In the genomic region with DNA sequence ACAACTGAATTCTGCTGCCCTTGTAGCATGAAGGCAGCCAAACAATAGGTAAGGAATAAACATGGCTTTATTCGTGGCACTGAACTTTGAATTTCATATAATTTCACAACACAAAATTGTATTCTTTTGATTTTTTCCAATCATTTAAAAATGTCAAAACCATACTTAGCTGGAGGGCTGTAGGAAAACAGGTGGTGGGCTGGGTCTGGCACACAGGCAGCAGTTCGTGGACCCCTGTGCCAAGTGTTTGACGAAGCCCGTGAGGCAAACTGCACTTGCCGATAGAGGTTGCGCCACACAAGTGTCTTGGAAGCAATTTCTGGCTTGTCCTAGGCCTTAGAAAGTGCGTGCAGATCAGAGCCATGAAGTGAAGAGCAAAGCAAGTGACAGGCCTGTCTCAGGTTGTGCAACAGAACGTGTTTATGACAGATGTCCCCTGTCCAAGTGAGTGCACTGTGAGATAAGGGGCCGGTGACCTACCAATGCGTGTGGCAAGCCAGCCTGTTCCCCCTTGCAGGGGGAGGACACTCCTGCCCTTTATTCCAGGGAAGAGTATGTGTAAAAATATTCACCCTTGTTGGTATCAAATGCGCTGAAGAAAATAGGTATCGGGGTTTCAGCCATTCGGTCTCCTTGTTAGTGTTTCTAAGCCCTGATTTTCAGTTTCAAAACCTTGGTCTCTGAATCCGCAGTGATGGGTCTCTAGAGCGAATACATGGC, we compare ENCODE assay signal across 1 cellular context.
A peak's percentile ranks its signal among the peaks of the same experiment; 100 is the strongest.
TF ChIP-seq lines count a peak whose summit lies in the region.

No MANE protein-coding gene starts in this region.

TF ChIP-seq in HepG2, 621 proteins besides CTCF, POLR2A, EP300 and RAD21 (continued from another document and continues in another):
- TF ChIP-seq NAIF1 (CRISPR knock-in tag; IDR thresholded peaks at IDR 0.05; ENCODE audit: borderline replicate concordance) (no peak), ZNF644 (CRISPR knock-in tag; IDR thresholded peaks at IDR 0.05; ENCODE audit: low read depth) (peak; percentile 41; the same call in 1 of the 2 replicates), RAD51 (IDR thresholded peaks at IDR 0.05; ENCODE audit: borderline replicate concordance) (no peak), ZNF790 (CRISPR knock-in tag; IDR thresholded peaks at IDR 0.05; ENCODE audit: borderline replicate concordance) (no peak), ZNF235 (CRISPR knock-in tag; IDR thresholded peaks at IDR 0.05; ENCODE audit: borderline replicate concordance) (peak; percentile 13; the same call in 1 of the 2 replicates), DR1 (CRISPR knock-in tag; IDR thresholded peaks at IDR 0.05) (no peak), HNF4A (CRISPR knock-in tag; IDR thresholded peaks at IDR 0.05) (peak; percentile 77), SP5 (CRISPR knock-in tag; IDR thresholded peaks at IDR 0.05; ENCODE audit: borderline replicate concordance, low read depth) (0 out of 2 replicates have a peak, but pooled peaks have one; percentile 30), ZBTB3 (CRISPR knock-in tag; IDR thresholded peaks at IDR 0.05; ENCODE audit: borderline replicate concordance, low read depth) (no peak), ZNF747 (CRISPR knock-in tag; IDR thresholded peaks at IDR 0.05; ENCODE audit: borderline replicate concordance) (peak; percentile 45; the same call in 1 of the 2 replicates), ZNF577 (CRISPR knock-in tag; IDR thresholded peaks at IDR 0.05; ENCODE audit: borderline replicate concordance, low read depth) (no peak), PHF8 (CRISPR knock-in tag; IDR thresholded peaks at IDR 0.05) (no peak), ZNF12 (CRISPR knock-in tag; IDR thresholded peaks at IDR 0.05) (peak; percentile 91), MED1 (CRISPR knock-in tag; IDR thresholded peaks at IDR 0.05) (peak; percentile 51; the same call in 1 of the 2 replicates), SALL1 (CRISPR knock-in tag; IDR thresholded peaks at IDR 0.05) (peak; percentile 80), ZC3H13 (CRISPR knock-in tag; IDR thresholded peaks at IDR 0.05) (0 out of 2 replicates have a peak, but pooled peaks have one; percentile 34), BRF2 (CRISPR knock-in tag; IDR thresholded peaks at IDR 0.05) (no peak; the same call in 1 of the 2 replicates), ZNF33B (CRISPR knock-in tag; IDR thresholded peaks at IDR 0.05) (0 out of 2 replicates have a peak, but pooled peaks have one; percentile 2), MAF1 (CRISPR knock-in tag; IDR thresholded peaks at IDR 0.05; ENCODE audit: borderline replicate concordance) (no peak), MXD4 (CRISPR knock-in tag; IDR thresholded peaks at IDR 0.05) (peak; percentile 91; the same call in 1 of the 2 replicates), GATAD1 (CRISPR knock-in tag; IDR thresholded peaks at IDR 0.05) (0 out of 2 replicates have a peak, but pooled peaks have one; percentile 35), TFAP4 (IDR thresholded peaks at IDR 0.05; ENCODE audit: borderline replicate concordance, low read depth) (peak; percentile 72; the same call in 1 of the 2 replicates), PITX1 (CRISPR knock-in tag; IDR thresholded peaks at IDR 0.05) (0 out of 2 replicates have a peak, but pooled peaks have one; percentile 3), RFXANK (CRISPR knock-in tag; IDR thresholded peaks at IDR 0.05) (no peak), ZNF124 (CRISPR knock-in tag; IDR thresholded peaks at IDR 0.05) (no peak), ZNF317 (CRISPR knock-in tag; IDR thresholded peaks at IDR 0.05) (peak; percentile 10; the same call in 1 of the 2 replicates), SPEN (CRISPR knock-in tag; IDR thresholded peaks at IDR 0.05; ENCODE audit: low read depth) (peak; percentile 34; the same call in 1 of the 2 replicates), ZNF646 (CRISPR knock-in tag; IDR thresholded peaks at IDR 0.05) (peak; percentile 49; the same call in 1 of the 2 replicates), ZFX (CRISPR knock-in tag; IDR thresholded peaks at IDR 0.05; ENCODE audit: low read depth) (peak; percentile 85), MAFK (conservative IDR thresholded peaks at IDR 0.05 in 1 of 2, IDR thresholded peaks at IDR 0.05 in 1 of 2; ENCODE audit: low read length in 2 of 2) (no peak), ZNF567 (CRISPR knock-in tag; IDR thresholded peaks at IDR 0.05; ENCODE audit: borderline replicate concordance) (no peak), FOXA1 (IDR thresholded peaks at IDR 0.05) (no peak), FOXA1 (CRISPR knock-in tag; IDR thresholded peaks at IDR 0.05) (0 out of 2 replicates have a peak, but pooled peaks have one; percentile 23)
- TF ChIP-seq, protein P1, sequence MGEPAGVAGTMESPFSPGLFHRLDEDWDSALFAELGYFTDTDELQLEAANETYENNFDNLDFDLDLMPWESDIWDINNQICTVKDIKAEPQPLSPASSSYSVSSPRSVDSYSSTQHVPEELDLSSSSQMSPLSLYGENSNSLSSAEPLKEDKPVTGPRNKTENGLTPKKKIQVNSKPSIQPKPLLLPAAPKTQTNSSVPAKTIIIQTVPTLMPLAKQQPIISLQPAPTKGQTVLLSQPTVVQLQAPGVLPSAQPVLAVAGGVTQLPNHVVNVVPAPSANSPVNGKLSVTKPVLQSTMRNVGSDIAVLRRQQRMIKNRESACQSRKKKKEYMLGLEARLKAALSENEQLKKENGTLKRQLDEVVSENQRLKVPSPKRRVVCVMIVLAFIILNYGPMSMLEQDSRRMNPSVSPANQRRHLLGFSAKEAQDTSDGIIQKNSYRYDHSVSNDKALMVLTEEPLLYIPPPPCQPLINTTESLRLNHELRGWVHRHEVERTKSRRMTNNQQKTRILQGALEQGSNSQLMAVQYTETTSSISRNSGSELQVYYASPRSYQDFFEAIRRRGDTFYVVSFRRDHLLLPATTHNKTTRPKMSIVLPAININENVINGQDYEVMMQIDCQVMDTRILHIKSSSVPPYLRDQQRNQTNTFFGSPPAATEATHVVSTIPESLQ (CRISPR knock-in tag; conservative IDR thresholded peaks at IDR 0.05) = no peak
- TF ChIP-seq, protein P2, sequence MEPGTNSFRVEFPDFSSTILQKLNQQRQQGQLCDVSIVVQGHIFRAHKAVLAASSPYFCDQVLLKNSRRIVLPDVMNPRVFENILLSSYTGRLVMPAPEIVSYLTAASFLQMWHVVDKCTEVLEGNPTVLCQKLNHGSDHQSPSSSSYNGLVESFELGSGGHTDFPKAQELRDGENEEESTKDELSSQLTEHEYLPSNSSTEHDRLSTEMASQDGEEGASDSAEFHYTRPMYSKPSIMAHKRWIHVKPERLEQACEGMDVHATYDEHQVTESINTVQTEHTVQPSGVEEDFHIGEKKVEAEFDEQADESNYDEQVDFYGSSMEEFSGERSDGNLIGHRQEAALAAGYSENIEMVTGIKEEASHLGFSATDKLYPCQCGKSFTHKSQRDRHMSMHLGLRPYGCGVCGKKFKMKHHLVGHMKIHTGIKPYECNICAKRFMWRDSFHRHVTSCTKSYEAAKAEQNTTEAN (CRISPR knock-in tag; conservative IDR thresholded peaks at IDR 0.05) = peak; percentile 92
- TF ChIP-seq, protein P3, sequence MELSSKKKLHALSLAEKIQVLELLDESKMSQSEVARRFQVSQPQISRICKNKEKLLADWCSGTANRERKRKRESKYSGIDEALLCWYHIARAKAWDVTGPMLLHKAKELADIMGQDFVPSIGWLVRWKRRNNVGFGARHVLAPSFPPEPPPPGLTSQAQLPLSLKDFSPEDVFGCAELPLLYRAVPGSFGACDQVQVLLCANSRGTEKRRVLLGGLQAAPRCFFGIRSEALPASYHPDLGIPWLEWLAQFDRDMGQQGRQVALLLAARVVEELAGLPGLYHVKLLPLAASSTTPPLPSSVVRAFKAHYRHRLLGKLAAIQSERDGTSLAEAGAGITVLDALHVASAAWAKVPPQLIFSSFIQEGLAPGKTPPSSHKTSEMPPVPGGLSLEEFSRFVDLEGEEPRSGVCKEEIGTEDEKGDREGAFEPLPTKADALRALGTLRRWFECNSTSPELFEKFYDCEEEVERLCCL (CRISPR knock-in tag; IDR thresholded peaks at IDR 0.05; ENCODE audit: borderline replicate concordance) = no peak
- TF ChIP-seq, protein P4, sequence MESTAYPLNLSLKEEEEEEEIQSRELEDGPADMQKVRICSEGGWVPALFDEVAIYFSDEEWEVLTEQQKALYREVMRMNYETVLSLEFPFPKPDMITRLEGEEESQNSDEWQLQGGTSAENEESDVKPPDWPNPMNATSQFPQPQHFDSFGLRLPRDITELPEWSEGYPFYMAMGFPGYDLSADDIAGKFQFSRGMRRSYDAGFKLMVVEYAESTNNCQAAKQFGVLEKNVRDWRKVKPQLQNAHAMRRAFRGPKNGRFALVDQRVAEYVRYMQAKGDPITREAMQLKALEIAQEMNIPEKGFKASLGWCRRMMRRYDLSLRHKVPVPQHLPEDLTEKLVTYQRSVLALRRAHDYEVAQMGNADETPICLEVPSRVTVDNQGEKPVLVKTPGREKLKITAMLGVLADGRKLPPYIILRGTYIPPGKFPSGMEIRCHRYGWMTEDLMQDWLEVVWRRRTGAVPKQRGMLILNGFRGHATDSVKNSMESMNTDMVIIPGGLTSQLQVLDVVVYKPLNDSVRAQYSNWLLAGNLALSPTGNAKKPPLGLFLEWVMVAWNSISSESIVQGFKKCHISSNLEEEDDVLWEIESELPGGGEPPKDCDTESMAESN (CRISPR knock-in tag; conservative IDR thresholded peaks at IDR 0.05) = peak; percentile 47
- TF ChIP-seq, protein P5, sequence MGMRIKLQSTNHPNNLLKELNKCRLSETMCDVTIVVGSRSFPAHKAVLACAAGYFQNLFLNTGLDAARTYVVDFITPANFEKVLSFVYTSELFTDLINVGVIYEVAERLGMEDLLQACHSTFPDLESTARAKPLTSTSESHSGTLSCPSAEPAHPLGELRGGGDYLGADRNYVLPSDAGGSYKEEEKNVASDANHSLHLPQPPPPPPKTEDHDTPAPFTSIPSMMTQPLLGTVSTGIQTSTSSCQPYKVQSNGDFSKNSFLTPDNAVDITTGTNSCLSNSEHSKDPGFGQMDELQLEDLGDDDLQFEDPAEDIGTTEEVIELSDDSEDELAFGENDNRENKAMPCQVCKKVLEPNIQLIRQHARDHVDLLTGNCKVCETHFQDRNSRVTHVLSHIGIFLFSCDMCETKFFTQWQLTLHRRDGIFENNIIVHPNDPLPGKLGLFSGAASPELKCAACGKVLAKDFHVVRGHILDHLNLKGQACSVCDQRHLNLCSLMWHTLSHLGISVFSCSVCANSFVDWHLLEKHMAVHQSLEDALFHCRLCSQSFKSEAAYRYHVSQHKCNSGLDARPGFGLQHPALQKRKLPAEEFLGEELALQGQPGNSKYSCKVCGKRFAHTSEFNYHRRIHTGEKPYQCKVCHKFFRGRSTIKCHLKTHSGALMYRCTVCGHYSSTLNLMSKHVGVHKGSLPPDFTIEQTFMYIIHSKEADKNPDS (CRISPR knock-in tag; IDR thresholded peaks at IDR 0.05) = 0 out of 2 replicates have a peak, but pooled peaks have one; percentile 29
